ENCODE assay signal across 11 cellular contexts in the genomic region with DNA sequence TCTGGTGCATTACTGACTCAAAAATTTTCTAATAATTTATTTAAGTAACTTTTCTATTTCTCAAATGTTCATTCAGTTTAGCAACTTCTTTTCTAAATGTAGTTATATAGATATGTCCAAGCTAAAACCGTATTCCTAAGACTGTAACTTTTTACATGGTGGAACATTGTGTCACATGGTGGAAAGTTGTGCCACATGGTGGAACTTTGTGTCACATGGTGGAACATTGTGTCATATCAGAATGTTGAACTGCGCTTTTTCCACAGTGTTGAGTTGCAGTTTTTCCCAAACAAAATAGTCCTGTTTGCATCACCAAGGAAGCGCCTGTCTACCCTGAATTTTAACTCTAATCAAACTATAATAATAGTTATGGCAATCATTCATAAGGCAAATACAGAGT.
"Had no signal": no experiment of that assay in that cellular context is flagged by ENCODE, and none has a peak within 500 bp of the region (broad histone marks: within the 10 kb centered on the region; RNA-seq: fewer than 3 reads in every experiment).

No MANE protein-coding gene starts in this region.

- DNase-seq: GM23248, GOT3, H7, H9, HCEC 1CT, HFFc6 had no signal

- H3K27ac ChIP-seq: GM23248 had no signal

- H3K36me3 ChIP-seq: HAP-1 had no signal

- H3K9ac ChIP-seq: GM23248 had no signal

- H2AFZ ChIP-seq: GM23248, GM23338 had no signal

- H3K4me2 ChIP-seq: GM23338 had no signal

- H3K4me1 ChIP-seq: HAP-1 had no signal

- H3K9me3 ChIP-seq: HAP-1 had no signal

- H3K4me3 ChIP-seq: GM23248, GM23338, HAP-1 had no signal

- ATAC-seq: GM23338, HCT116 had no signal

- FAIRE-seq: H1, H54 had no signal
